In genomic region chr1:156281281-156282142, GRCh38 we compare ENCODE assay signal across 9 cellular contexts. TPM values are rescaled to one million over a fixed set of nuclear protein-coding genes. Genes with fewer than 3 reads are reported as not detected.
DNase-seq lines count a peak whose midpoint lies in the region; ATAC-seq and TF ChIP-seq lines count a peak whose summit lies in the region.
"Had no signal": no experiment of that assay in that cellular context is flagged by ENCODE, and none has a peak within 500 bp of the region (broad histone marks: within the 10 kb centered on the region; RNA-seq: fewer than 3 reads in every experiment).

No MANE protein-coding gene starts in this region.

- WGBS in esophagus, 2 donors, result 12 to 13% methylated on average over 20 of the region's 20 CpGs
- 19 to 21% methylated on average over 19 to 20 of the region's 20 CpGs for WGBS in upper lobe of left lung, 2 donors

- ATAC-seq in GM18867 (IDR thresholded peaks at IDR 0.05; ENCODE audit: unreplicated experiment), result peak; percentile 34
- ATAC-seq in upper lobe of left lung (ENCODE audit: low FRiP score in 2 of 2), result peak in 1 of 2 donors; percentile 20
- ATAC-seq in HG03095 (IDR thresholded peaks at IDR 0.05; ENCODE audit: unreplicated experiment), result no peak

- H3K4me1 Mint-ChIP-seq in activated CD4-positive, alpha-beta T cell treated with anti-CD3 and anti-CD28 coated beads, Interleukin-2, amount 10 ng/mL, durations not matched to agents 7 days and 5 days, result peaks cover 38% of the 10 kb centered on the region
- peaks cover 39% of the 10 kb centered on the region for H3K4me1 Mint-ChIP-seq in nephron progenitor cell

- POLR2A ChIA-PET in activated CD4-positive, alpha-beta T cell treated with anti-CD3 and anti-CD28 coated beads, Interleukin-2, amount 10 ng/mL, durations not matched to agents 7 days and 5 days (lab: Charles Lee), result interaction anchor here (0.6 to 0.7 kb wide), 3 partner anchors 175 to 719 kb away, joined by 3 read pairs; partner anchors contain the start of gene ASH1L

- H3K4me3 ChIP-seq in AG10803 (ENCODE audit: low read length) (peak overlapping the region; percentile 96), LNCaP clone FGC (ENCODE audit: low read depth, low read length) (peak overlapping the region; percentile 74), esophagus (ENCODE audit: low read depth in 1 of 2, low read length in 2 of 2) (peak overlapping the region; percentile 54 to 87), upper lobe of left lung (peak overlapping the region; percentile 59 to 93 (median 80))

- no peaks in the 10 kb centered on the region for H3K9me3 Mint-ChIP-seq in activated CD4-positive, alpha-beta T cell treated with anti-CD3 and anti-CD28 coated beads, Interleukin-2, amount 10 ng/mL, durations not matched to agents 7 days and 5 days
- H3K9me3 Mint-ChIP-seq in nephron progenitor cell, result no peaks in the 10 kb centered on the region

- CTCF ChIA-PET in activated CD4-positive, alpha-beta T cell treated with anti-CD3 and anti-CD28 coated beads, Interleukin-2, amount 10 ng/mL, durations not matched to agents 7 days and 5 days (lab: Charles Lee), result interaction anchor here (0.6 to 5.3 kb wide), 8 partner anchors 10 to 1717 kb away, joined by 3 to 21 read pairs (median 4); partner anchors contain the start of gene GLMP

- DNase-seq in AG10803 (ENCODE audit: low read depth) (peak; percentile 35), LNCaP clone FGC (ENCODE audit: low read depth) (no peak), nephron progenitor cell (no peak), upper lobe of left lung (peak in 1 of 2 donors; percentile 33)
- DNase-seq in activated CD4-positive, alpha-beta T cell treated with anti-CD3 and anti-CD28 coated beads, Interleukin-2, amount 10 ng/mL, durations not matched to agents 7 days and 5 days, result peak; percentile 49

- peak overlapping the region; percentile 97 for H3K4me3 Mint-ChIP-seq in activated CD4-positive, alpha-beta T cell treated with anti-CD3 and anti-CD28 coated beads, Interleukin-2, amount 10 ng/mL, durations not matched to agents 7 days and 5 days
- H3K4me3 Mint-ChIP-seq in nephron progenitor cell, result peak overlapping the region; percentile 95

- H3K27ac Mint-ChIP-seq in activated CD4-positive, alpha-beta T cell treated with anti-CD3 and anti-CD28 coated beads, Interleukin-2, amount 10 ng/mL, durations not matched to agents 7 days and 5 days, result peak overlapping the region; percentile 94
- H3K27ac Mint-ChIP-seq in nephron progenitor cell, result peak overlapping the region; percentile 31

- H3K27ac ChIP-seq in esophagus (ENCODE audit: low read depth in 2 of 2, low read length in 1 of 2) (peak overlapping the region; percentile 97), upper lobe of left lung (peak overlapping the region; percentile 90 to 96 (median 94))

- H3K27me3 Mint-ChIP-seq in activated CD4-positive, alpha-beta T cell treated with anti-CD3 and anti-CD28 coated beads, Interleukin-2, amount 10 ng/mL, durations not matched to agents 7 days and 5 days, result no peaks in the 10 kb centered on the region
- H3K27me3 Mint-ChIP-seq in nephron progenitor cell (ENCODE audit: low read depth, poor library complexity), result no peaks in the 10 kb centered on the region

- H3K9me3 ChIP-seq in esophagus (ENCODE audit: control insufficient read depth in 2 of 2, insufficient read depth in 1 of 2, low read depth in 1 of 2, low read length in 1 of 2) (no peaks in the 10 kb centered on the region), upper lobe of left lung (no peaks in the 10 kb centered on the region)

- peaks cover 2 to 7% of the 10 kb centered on the region in 2 donors for H3K4me1 ChIP-seq in esophagus (ENCODE audit: control insufficient read depth in 2 of 2, insufficient read depth in 2 of 2, low read length in 1 of 2)
- H3K4me1 ChIP-seq in upper lobe of left lung, result peaks cover 23 to 42% (median 33%) of the 10 kb centered on the region in 4 donors

- H3K27me3 ChIP-seq in esophagus (ENCODE audit: control insufficient read depth in 1 of 2, insufficient read depth in 2 of 2, low read length in 2 of 2) (no peaks in the 10 kb centered on the region), upper lobe of left lung (no peaks in the 10 kb centered on the region)

- no peak for TF ChIP-seq POLR2A in upper lobe of left lung (IDR thresholded peaks at IDR 0.05)

- TF ChIP-seq EP300 in upper lobe of left lung (IDR thresholded peaks at IDR 0.05), result no peak

- peaks cover 32% of the 10 kb centered on the region for H3K36me3 Mint-ChIP-seq in activated CD4-positive, alpha-beta T cell treated with anti-CD3 and anti-CD28 coated beads, Interleukin-2, amount 10 ng/mL, durations not matched to agents 7 days and 5 days (ENCODE audit: low read depth)
- peaks cover 23% of the 10 kb centered on the region for H3K36me3 Mint-ChIP-seq in nephron progenitor cell (ENCODE audit: low read depth)

- peaks cover 0 to 29% of the 10 kb centered on the region in 2 donors for H3K36me3 ChIP-seq in esophagus (ENCODE audit: control insufficient read depth in 2 of 2, insufficient read depth in 2 of 2, low read length in 1 of 2)
- peaks cover 4 to 27% (median 21%) of the 10 kb centered on the region in 4 donors for H3K36me3 ChIP-seq in upper lobe of left lung

- no peak; the same call in 1 of the 2 replicates for TF ChIP-seq CTCF in AG10803 (conservative IDR thresholded peaks at IDR 0.05; ENCODE audit: low read length)
- no peak for TF ChIP-seq CTCF in LNCaP clone FGC (IDR thresholded peaks at IDR 0.05; ENCODE audit: control insufficient read depth, extremely low read depth, insufficient read depth)
- no peak for TF ChIP-seq CTCF in nephron progenitor cell (IDR thresholded peaks at IDR 0.05)
- no peak for TF ChIP-seq CTCF in upper lobe of left lung (IDR thresholded peaks at IDR 0.05)

RNA-seq across cellular contexts. Expression of gene SMG5, which starts 1.1 kb away (rescaled TPM):
- total RNA-seq in activated CD4-positive, alpha-beta T cell treated with anti-CD3 and anti-CD28 coated beads, Interleukin-2, amount 10 ng/mL, durations not matched to agents 7 days and 5 days, result 10 to 100 TPM; 68.0 to 68.1 TPM
- 10 to 100 TPM; 34.5 to 38.6 TPM for polyA plus RNA-seq in esophagus
- 100 to 1,000 TPM in 1 of 6 donors, 10 to 100 TPM in 5; 52.3 to 136 (median 69.1) TPM for total RNA-seq in upper lobe of left lung

RNA-seq across cellular contexts. Expression of gene TMEM79, which starts 2.6 kb away (rescaled TPM):
- total RNA-seq in activated CD4-positive, alpha-beta T cell treated with anti-CD3 and anti-CD28 coated beads, Interleukin-2, amount 10 ng/mL, durations not matched to agents 7 days and 5 days, result 10 to 100 TPM; 11.6 to 14.4 TPM
- polyA plus RNA-seq in esophagus, result 100 to 1,000 TPM in 1 of 2 donors, 10 to 100 TPM in 1; 83.8 to 139 TPM
- 10 to 100 TPM in 1 of 6 donors, 1 to 10 TPM in 5; 1.3 to 10.5 (median 3.1) TPM for total RNA-seq in upper lobe of left lung

RNA-seq across cellular contexts. Expression of gene GLMP, which starts 14.0 kb away (rescaled TPM):
- total RNA-seq in activated CD4-positive, alpha-beta T cell treated with anti-CD3 and anti-CD28 coated beads, Interleukin-2, amount 10 ng/mL, durations not matched to agents 7 days and 5 days, result 10 to 100 TPM; 33.2 to 33.6 TPM
- polyA plus RNA-seq in esophagus, result 10 to 100 TPM; 20.9 to 32.4 TPM
- total RNA-seq in upper lobe of left lung, result 10 to 100 TPM; 22.1 to 80.4 (median 50.9) TPM

RNA-seq across cellular contexts. Expression of gene VHLL, which starts 17.6 kb away (rescaled TPM):
- under 1 TPM in 1 of 2 experiments, not detected in 1; 0.52 TPM for total RNA-seq in activated CD4-positive, alpha-beta T cell treated with anti-CD3 and anti-CD28 coated beads, Interleukin-2, amount 10 ng/mL, durations not matched to agents 7 days and 5 days
- polyA plus RNA-seq in esophagus, result not detected
- total RNA-seq in upper lobe of left lung, result 1 to 10 TPM in 1 of 6 donors, not detected in 5; 7.3 TPM
- total RNA-seq: NCI-H460 had no signal

RNA-seq across cellular contexts. Expression of gene PAQR6, which starts 33.7 kb away (rescaled TPM):
- total RNA-seq in activated CD4-positive, alpha-beta T cell treated with anti-CD3 and anti-CD28 coated beads, Interleukin-2, amount 10 ng/mL, durations not matched to agents 7 days and 5 days, result 1 to 10 TPM; 6.2 to 7.3 TPM
- polyA plus RNA-seq in esophagus, result 1 to 10 TPM; 3.1 to 7.7 TPM
- 10 to 100 TPM in 1 of 6 donors, 1 to 10 TPM in 5; 1.3 to 10.5 (median 2.9) TPM for total RNA-seq in upper lobe of left lung

Comparison
In these comparisons a context has a peak if more than half of its experiments do, and no peak if none do; other contexts are left out.
1. DNase-seq: peak in AG10803 (single experiment) and activated CD4-positive, alpha-beta T cell treated with anti-CD3 and anti-CD28 coated beads, Interleukin-2, amount 10 ng/mL, durations not matched to agents 7 days and 5 days (single experiment); none in LNCaP clone FGC (single experiment) and nephron progenitor cell (single experiment).
2. Peak in every context shown above with its lines, with median percentiles within 50 percentile points of each other: H3K4me3 ChIP-seq.